11 cellular contexts compared by ENCODE assay signal in the genomic region with DNA sequence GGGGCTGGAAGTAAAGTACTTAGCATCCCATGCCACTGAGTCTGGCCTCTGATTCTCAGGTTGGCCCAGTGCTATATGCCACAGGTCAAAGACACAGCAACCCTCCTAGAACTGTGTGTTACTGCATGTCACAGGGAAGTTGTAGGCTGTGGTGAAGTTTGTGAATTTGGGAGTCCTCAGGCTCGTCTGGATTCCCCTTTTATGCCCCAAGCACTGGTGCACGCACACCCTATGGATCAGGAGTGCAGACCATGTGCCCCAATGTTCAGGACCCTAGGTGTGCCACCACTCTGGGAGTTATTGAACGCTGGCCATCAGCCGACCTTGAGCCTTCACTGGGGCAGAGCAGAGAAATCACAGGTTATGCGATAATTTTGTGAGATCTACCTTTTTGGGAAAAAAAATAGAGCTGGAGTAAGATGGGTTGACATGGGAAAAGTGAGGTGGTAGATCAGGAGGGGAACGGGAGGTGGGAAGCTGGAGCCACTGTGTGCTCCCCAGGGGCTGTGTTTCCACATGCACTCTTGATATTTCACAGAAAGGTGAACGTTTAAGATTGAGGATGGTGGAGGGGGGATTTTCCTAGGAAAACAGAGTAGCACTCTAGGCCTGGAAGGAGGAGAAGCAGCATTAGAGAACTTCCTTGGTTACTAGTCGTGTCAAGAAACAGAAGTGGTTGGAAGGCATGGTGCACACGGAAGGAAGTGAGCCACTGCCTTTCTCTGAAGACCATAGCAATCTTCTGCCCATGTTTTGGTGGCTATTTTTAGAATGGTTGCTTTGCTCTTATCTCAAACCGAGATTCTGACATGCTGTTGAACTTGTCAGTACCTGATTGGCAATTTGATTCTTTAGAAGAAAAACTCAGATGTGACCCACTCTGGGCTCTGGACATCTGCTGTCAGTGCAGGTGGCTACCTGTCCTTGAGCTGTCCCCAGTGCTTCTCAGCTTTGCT. TPM values are rescaled to one million over a fixed set of nuclear protein-coding genes. Genes with fewer than 3 reads are reported as not detected.
DNase-seq lines count a peak whose midpoint lies in the region; ATAC-seq and TF ChIP-seq lines count a peak whose summit lies in the region.
"Had no signal": no experiment of that assay in that cellular context is flagged by ENCODE, and none has a peak within 500 bp of the region (broad histone marks: within the 10 kb centered on the region; RNA-seq: fewer than 3 reads in every experiment).

No MANE protein-coding gene starts in this region.

- H3K4me3 ChIP-seq in right atrium auricular region, result no peak overlapping the region
- no peak overlapping the region for H3K4me3 ChIP-seq in transverse colon

- H3K27ac ChIP-seq in right atrium auricular region (no peak overlapping the region), transverse colon (peak overlapping the region in 2 of 4 donors; percentile 0 to 44)

- no peak for TF ChIP-seq POLR2A in transverse colon (IDR thresholded peaks at IDR 0.05)

- intact Hi-C loops in Right ventricle myocardium superior (cut with DNase I) (no loop called here), transverse colon (cut with DNase I; ENCODE audit: low total_unique reads) (no loop called here)
- intact Hi-C loops in activated T-helper 1 cell treated with anti-CD3 and anti-CD28 coated beads, Interleukin-12 subunit alpha, Interleukin-12 subunit beta, Interleukin-2, Interleukin-4 antibody, amounts not matched to agents 30 ng/mL and 10 ng/mL and 1 ng/mL, durations not matched to agents 14 hours and 24 hours and 36 hours (cut with micrococcal nuclease), result loop anchor here (5.0 kb wide), 1 partner anchor 356 kb away; a partner anchor contains a TSS

- no peaks in the 10 kb centered on the region for H3K36me3 ChIP-seq in right atrium auricular region
- no peaks in the 10 kb centered on the region for H3K36me3 ChIP-seq in transverse colon

- peak; percentile 39 for DNase-seq in Right ventricle myocardium superior
- no peak for DNase-seq in right atrium auricular region (ENCODE audit: low spot score)
- no peak for DNase-seq in activated T-helper 1 cell treated with anti-CD3 and anti-CD28 coated beads, Interleukin-12 subunit alpha, Interleukin-12 subunit beta, Interleukin-2, Interleukin-4 antibody, amounts not matched to agents 30 ng/mL and 10 ng/mL and 1 ng/mL, durations not matched to agents 14 hours and 24 hours and 36 hours (ENCODE audit: low spot score)
- peak; percentile 44 for DNase-seq in transverse colon
- DNase-seq in HT-29 (ENCODE audit: low spot score), result no peak
- DNase-seq in SW480 (ENCODE audit: low spot score), result no peak
- DNase-seq in iPS-NIHi7 (ENCODE audit: extremely low spot score), result no peak
- DNase-seq: NCI-H69; stimulated activated CD4-positive, alpha-beta T cell treated with anti-CD3 and anti-CD28 coated beads, Interleukin-4, amount 100 ng/mL, for 4 hours had no signal

- H3K27ac Mint-ChIP-seq in activated T-helper 1 cell treated with anti-CD3 and anti-CD28 coated beads, Interleukin-12 subunit alpha, Interleukin-12 subunit beta, Interleukin-2, Interleukin-4 antibody, amounts not matched to agents 30 ng/mL and 10 ng/mL and 1 ng/mL, durations not matched to agents 14 hours and 24 hours and 36 hours, result peak overlapping the region; percentile 57
- H3K27ac Mint-ChIP-seq: mesothelial cell of epicardium had no signal

- no peaks in the 10 kb centered on the region for H3K27me3 Mint-ChIP-seq in activated T-helper 1 cell treated with anti-CD3 and anti-CD28 coated beads, Interleukin-12 subunit alpha, Interleukin-12 subunit beta, Interleukin-2, Interleukin-4 antibody, amounts not matched to agents 30 ng/mL and 10 ng/mL and 1 ng/mL, durations not matched to agents 14 hours and 24 hours and 36 hours (ENCODE audit: insufficient read depth)

- ATAC-seq in Right ventricle myocardium superior (ENCODE audit: poor library complexity), result peak; percentile 28
- ATAC-seq in HG02870 (IDR thresholded peaks at IDR 0.05; ENCODE audit: unreplicated experiment), result peak; percentile 26

- in situ Hi-C loops in transverse colon (cut with MboI; ENCODE audit: low pct_ligation_motif_present in 1 of 4, low pct_unique_long_range_greater_than_20kb in 1 of 4, low sequenced_read_pairs in 3 of 4), result no loop called here

- TF ChIP-seq CTCF in right atrium auricular region (IDR thresholded peaks at IDR 0.05) (no peak), transverse colon (IDR thresholded peaks at IDR 0.05) (no peak)

- peaks cover 3% of the 10 kb centered on the region for H3K36me3 Mint-ChIP-seq in activated T-helper 1 cell treated with anti-CD3 and anti-CD28 coated beads, Interleukin-12 subunit alpha, Interleukin-12 subunit beta, Interleukin-2, Interleukin-4 antibody, amounts not matched to agents 30 ng/mL and 10 ng/mL and 1 ng/mL, durations not matched to agents 14 hours and 24 hours and 36 hours (ENCODE audit: low read depth)

- WGBS in transverse colon (ENCODE audit: low coverage in 1 of 2), 2 donors, result 65 to 71% methylated on average over 10 of the region's 10 CpGs

- H3K4me1 Mint-ChIP-seq in activated T-helper 1 cell treated with anti-CD3 and anti-CD28 coated beads, Interleukin-12 subunit alpha, Interleukin-12 subunit beta, Interleukin-2, Interleukin-4 antibody, amounts not matched to agents 30 ng/mL and 10 ng/mL and 1 ng/mL, durations not matched to agents 14 hours and 24 hours and 36 hours (ENCODE audit: low read depth), result peaks cover 54% of the 10 kb centered on the region

- H3K9me3 Mint-ChIP-seq in activated T-helper 1 cell treated with anti-CD3 and anti-CD28 coated beads, Interleukin-12 subunit alpha, Interleukin-12 subunit beta, Interleukin-2, Interleukin-4 antibody, amounts not matched to agents 30 ng/mL and 10 ng/mL and 1 ng/mL, durations not matched to agents 14 hours and 24 hours and 36 hours, result no peaks in the 10 kb centered on the region

- peak overlapping the region; percentile 21 for H3K4me3 Mint-ChIP-seq in activated T-helper 1 cell treated with anti-CD3 and anti-CD28 coated beads, Interleukin-12 subunit alpha, Interleukin-12 subunit beta, Interleukin-2, Interleukin-4 antibody, amounts not matched to agents 30 ng/mL and 10 ng/mL and 1 ng/mL, durations not matched to agents 14 hours and 24 hours and 36 hours
- H3K4me3 Mint-ChIP-seq: mesothelial cell of epicardium had no signal

- H3K9me3 ChIP-seq in right atrium auricular region (no peaks in the 10 kb centered on the region), transverse colon (no peaks in the 10 kb centered on the region)

- TF ChIP-seq EP300 in transverse colon (IDR thresholded peaks at IDR 0.05; ENCODE audit: low read depth), result no peak

- no peaks in the 10 kb centered on the region for H3K27me3 ChIP-seq in right atrium auricular region
- no peaks in the 10 kb centered on the region for H3K27me3 ChIP-seq in transverse colon

- H3K4me1 ChIP-seq in right atrium auricular region, result peaks cover 0 to 34% of the 10 kb centered on the region in 2 donors
- peaks cover 3 to 8% (median 5%) of the 10 kb centered on the region in 4 donors for H3K4me1 ChIP-seq in transverse colon

RNA-seq across cellular contexts. Expression of a gene that starts 44.1 kb away (rescaled TPM):
- total RNA-seq in Right ventricle myocardium superior (50.5 TPM), right atrium auricular region (10 to 100 TPM; 45.1 to 54.1 TPM), transverse colon (100 to 1,000 TPM in 1 of 4 donors, 10 to 100 TPM in 3; 35.4 to 213 (median 49.5) TPM)
- 22.0 and 22.1 TPM in 2 replicates for total RNA-seq in activated T-helper 1 cell treated with anti-CD3 and anti-CD28 coated beads, Interleukin-12 subunit alpha, Interleukin-12 subunit beta, Interleukin-2, Interleukin-4 antibody, amounts not matched to agents 30 ng/mL and 10 ng/mL and 1 ng/mL, durations not matched to agents 14 hours and 24 hours and 36 hours
- total RNA-seq in HT-29 (2014; rRNA removed; shearing (Covaris generic)), result 14.4 and 19.3 TPM in 2 replicates

RNA-seq across cellular contexts. Expression of a gene that starts 55.1 kb away (rescaled TPM):
- 0.54 TPM for total RNA-seq in Right ventricle myocardium superior
- 1 to 10 TPM in 1 of 2 donors, under 1 TPM in 1; 0.15 to 1.1 TPM for total RNA-seq in right atrium auricular region
- 911 and 929 TPM in 2 replicates for total RNA-seq in activated T-helper 1 cell treated with anti-CD3 and anti-CD28 coated beads, Interleukin-12 subunit alpha, Interleukin-12 subunit beta, Interleukin-2, Interleukin-4 antibody, amounts not matched to agents 30 ng/mL and 10 ng/mL and 1 ng/mL, durations not matched to agents 14 hours and 24 hours and 36 hours
- 10 to 100 TPM in 1 of 4 donors, 1 to 10 TPM in 2, under 1 TPM in 1; 0.40 to 18.4 (median 4.3) TPM for total RNA-seq in transverse colon
- not detected in 2 replicates for total RNA-seq in HT-29 (2014; rRNA removed; shearing (Covaris generic))
- total RNA-seq: mesothelial cell of epicardium had no signal

Comparison
In these comparisons a context has a peak if more than half of its experiments do, and no peak if none do; other contexts are left out.
1. DNase-seq: peak in Right ventricle myocardium superior (single experiment) and transverse colon (single experiment); none in right atrium auricular region (single experiment), activated T-helper 1 cell treated with anti-CD3 and anti-CD28 coated beads, Interleukin-12 subunit alpha, Interleukin-12 subunit beta, Interleukin-2, Interleukin-4 antibody, amounts not matched to agents 30 ng/mL and 10 ng/mL and 1 ng/mL, durations not matched to agents 14 hours and 24 hours and 36 hours (single experiment), HT-29 (single experiment), SW480 (single experiment) and iPS-NIHi7 (single experiment).
2. RNA of a gene that starts 55.1 kb away (total RNA-seq): 911 to 929 TPM in activated T-helper 1 cell treated with anti-CD3 and anti-CD28 coated beads, Interleukin-12 subunit alpha, Interleukin-12 subunit beta, Interleukin-2, Interleukin-4 antibody, amounts not matched to agents 30 ng/mL and 10 ng/mL and 1 ng/mL, durations not matched to agents 14 hours and 24 hours and 36 hours; 0.40 to 18.4 TPM in transverse colon, 0.15 to 1.1 TPM in right atrium auricular region, 0.54 TPM in Right ventricle myocardium superior (single experiment) and not detected in HT-29; every median in the first group is over 10 times any median in the second.